13 cellular contexts compared by ENCODE assay signal in the genomic region with DNA sequence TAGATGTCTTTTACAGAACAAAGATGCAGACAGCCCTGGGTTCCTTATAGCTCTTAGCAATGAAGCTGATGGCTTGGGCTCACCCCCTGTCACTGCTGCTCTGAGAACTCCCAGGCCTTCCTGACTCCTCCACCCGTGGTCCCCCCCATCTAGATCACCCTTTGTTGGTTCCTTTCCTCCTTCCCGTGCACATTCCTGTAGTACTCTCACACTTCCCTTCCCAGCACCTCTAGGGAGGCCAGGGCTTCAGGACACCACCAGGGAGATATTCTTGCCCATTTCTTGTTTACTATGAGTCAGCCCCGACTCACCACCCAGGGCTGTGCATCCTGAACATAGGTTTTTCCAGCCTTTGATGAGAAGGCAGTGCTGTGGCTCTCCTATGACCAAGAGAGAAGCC. TPM values are rescaled to one million over a fixed set of nuclear protein-coding genes. Genes with fewer than 3 reads are reported as not detected.
DNase-seq lines count a peak whose midpoint lies in the region; FAIRE-seq and TF ChIP-seq lines count a peak whose summit lies in the region.
"Had no signal": no experiment of that assay in that cellular context is flagged by ENCODE, and none has a peak within 500 bp of the region (broad histone marks: within the 10 kb centered on the region; RNA-seq: fewer than 3 reads in every experiment).

No MANE protein-coding gene starts in this region.

- no peak overlapping the region for H3K18ac ChIP-seq in trophoblast cell (ENCODE audit: low read length)

- intact Hi-C loops in kidney (cut with DNase I) (loop anchor here (10.0 kb wide), 1 partner anchor 320 kb away; a partner anchor contains a TSS), posterior cingulate gyrus (cut with DNase I) (loop anchor here (5.0 kb wide), 2 partner anchors 177 to 337 kb away; no protein-coding TSS in a partner anchor)

- H3K27me3 ChIP-seq in Karpas-422 (ENCODE audit: low read length) (no peaks in the 10 kb centered on the region), trophoblast cell (ENCODE audit: insufficient read depth, low read length) (no peaks in the 10 kb centered on the region)
- H3K27me3 ChIP-seq: vagina had no signal

- no peak for FAIRE-seq in kidney (lab: Jason Lieb, UNC)
- FAIRE-seq: islet of Langerhans had no signal

- no peaks in the 10 kb centered on the region for H3K79me1 ChIP-seq in trophoblast cell (ENCODE audit: low read length)

- H3K9me2 ChIP-seq in Karpas-422 (replicated peaks; ENCODE audit: insufficient read depth, low read length), result no peaks in the 10 kb centered on the region

- H2BK12ac ChIP-seq in trophoblast cell (ENCODE audit: low read length), result no peak overlapping the region

- no peaks in the 10 kb centered on the region for H3K79me2 ChIP-seq in Karpas-422 (ENCODE audit: low read length)
- H3K79me2 ChIP-seq in trophoblast cell (ENCODE audit: control insufficient read depth, insufficient read depth, low read length, poor library complexity), result no peaks in the 10 kb centered on the region

- H3K9me3 ChIP-seq in mesodermal cell (ENCODE audit: control insufficient read depth, low read length), result peaks cover 2% of the 10 kb centered on the region
- no peaks in the 10 kb centered on the region for H3K9me3 ChIP-seq in kidney (ENCODE audit: control insufficient read depth in 1 of 2, low read length in 2 of 2)
- H3K9me3 ChIP-seq in Karpas-422 (ENCODE audit: low read length), result no peaks in the 10 kb centered on the region
- no peaks in the 10 kb centered on the region for H3K9me3 ChIP-seq in trophoblast cell (ENCODE audit: insufficient read depth, low read depth, low read length)
- H3K9me3 ChIP-seq: vagina had no signal

- no peak overlapping the region for H4K12ac ChIP-seq in trophoblast cell (ENCODE audit: low read depth, low read length)

- 51 to 53% methylated on average over 3 of the region's 3 CpGs for whole genome bisulfite sequencing in mesodermal cell (ENCODE audit: insufficient coverage in 2 of 2), 2 experiments
- WGBS in trophoblast cell (ENCODE audit: extremely low coverage, insufficient coverage, insufficient read length), result no CpG with 5 or more reads among the region's 3 CpGs

- no peaks in the 10 kb centered on the region for H4K20me1 ChIP-seq in Karpas-422 (ENCODE audit: insufficient read depth, low read depth, low read length)

- H2AK5ac ChIP-seq in trophoblast cell (ENCODE audit: low read length), result no peak overlapping the region

- H2BK5ac ChIP-seq in trophoblast cell (ENCODE audit: low read depth, low read length, poor library complexity), result no peak overlapping the region

- H3K27ac ChIP-seq in mesodermal cell (ENCODE audit: low read depth, low read length, severe bottlenecking) (peak overlapping the region; percentile 76), kidney (ENCODE audit: low read depth in 2 of 2, low read length in 2 of 2) (no peak overlapping the region), Karpas-422 (ENCODE audit: low read length) (no peak overlapping the region), trophoblast cell (ENCODE audit: low read depth, low read length) (no peak overlapping the region)
- H3K27ac ChIP-seq: HL-60, vagina had no signal

- H3K4me3 ChIP-seq in cardiac fibroblast (replicated peaks in 1 of 2; ENCODE audit: low read depth in 2 of 2, low read length in 2 of 2) (no peak overlapping the region), mesodermal cell (ENCODE audit: extremely low read depth, insufficient read depth, low read length, poor library complexity, severe bottlenecking) (no peak overlapping the region), kidney (ENCODE audit: low read length in 2 of 2) (no peak overlapping the region), Karpas-422 (ENCODE audit: low read length) (no peak overlapping the region), trophoblast cell (ENCODE audit: low read depth, low read length) (no peak overlapping the region)
- H3K4me3 ChIP-seq: vagina had no signal

- H3K36me3 ChIP-seq in mesodermal cell (ENCODE audit: control insufficient read depth, insufficient read depth, low read length) (no peaks in the 10 kb centered on the region), kidney (ENCODE audit: control insufficient read depth in 1 of 2, insufficient read depth in 2 of 2, low read length in 2 of 2) (no peaks in the 10 kb centered on the region), Karpas-422 (ENCODE audit: insufficient read depth, low read length) (no peaks in the 10 kb centered on the region), trophoblast cell (ENCODE audit: control insufficient read depth in 1 of 2, insufficient read depth in 2 of 2, low read length in 2 of 2) (no peaks in the 10 kb centered on the region)
- H3K36me3 ChIP-seq: vagina had no signal

- H4K8ac ChIP-seq in trophoblast cell (ENCODE audit: low read depth, low read length), result no peak overlapping the region

- no peak overlapping the region for H2BK120ac ChIP-seq in trophoblast cell (ENCODE audit: insufficient read depth, low read length, poor library complexity)

- TF ChIP-seq CTCF in cardiac fibroblast (IDR thresholded peaks at IDR 0.05; ENCODE audit: low read depth, low read length) (no peak), kidney (IDR thresholded peaks at IDR 0.05; ENCODE audit: borderline replicate concordance, extremely low read depth, insufficient read depth) (no peak)

- H2AFZ ChIP-seq in Karpas-422 (ENCODE audit: low read length) (no peak overlapping the region), trophoblast cell (ENCODE audit: insufficient read depth, low read length, poor library complexity) (no peak overlapping the region)

- H3K14ac ChIP-seq in trophoblast cell (ENCODE audit: low read length), result no peak overlapping the region

- H4K91ac ChIP-seq in trophoblast cell (ENCODE audit: low read depth, low read length), result no peak overlapping the region

- H3K4me2 ChIP-seq in Karpas-422 (ENCODE audit: low read depth, low read length, poor library complexity, severe bottlenecking) (no peak overlapping the region), trophoblast cell (ENCODE audit: low read length) (no peak overlapping the region)

- H3K4me1 ChIP-seq in mesodermal cell (ENCODE audit: control insufficient read depth, insufficient read depth, low read length, poor library complexity, severe bottlenecking) (peaks cover 13% of the 10 kb centered on the region), kidney (ENCODE audit: control insufficient read depth in 1 of 2, insufficient read depth in 1 of 2, low read depth in 1 of 2, low read length in 2 of 2) (no peaks in the 10 kb centered on the region), Karpas-422 (ENCODE audit: low read length) (no peaks in the 10 kb centered on the region), trophoblast cell (ENCODE audit: control insufficient read depth in 1 of 2, insufficient read depth in 2 of 2, low read length in 2 of 2) (peaks cover 0 to 4% of the 10 kb centered on the region in 2 experiments)
- H3K4me1 ChIP-seq: vagina had no signal

- no peak overlapping the region for H3K4ac ChIP-seq in trophoblast cell (ENCODE audit: low read depth, low read length)

- no peak overlapping the region for H3K9ac ChIP-seq in kidney (ENCODE audit: low read length in 2 of 2)
- no peak overlapping the region for H3K9ac ChIP-seq in Karpas-422 (ENCODE audit: low read length)
- no peak overlapping the region for H3K9ac ChIP-seq in trophoblast cell (ENCODE audit: low read length)

- DNase-seq in EH (ENCODE audit: low read depth) (peak; percentile 83), M059J (ENCODE audit: low read depth) (peak; percentile 94), cardiac fibroblast (ENCODE audit: low read depth in 2 of 2) (peak; percentile 74 to 88), kidney (no peak), posterior cingulate gyrus (no peak), Karpas-422 (no peak), trophoblast cell (no peak)
- DNase-seq: NCI-H1694 had no signal

- no peak overlapping the region for H3K23ac ChIP-seq in trophoblast cell (ENCODE audit: low read length)

RNA-seq across cellular contexts. Expression of a gene that starts 14.4 kb away (rescaled TPM):
- 0.76 and 0.79 TPM in 2 replicates for total RNA-seq in M059J (2014; rRNA removed; shearing (Covaris generic))
- 3.3 TPM for polyA plus RNA-seq in mesodermal cell (2013, experiment 1 of 2)
- 2.9 TPM for polyA plus RNA-seq in mesodermal cell (2013, experiment 2 of 2)
- total RNA-seq in kidney, result 10.7 TPM
- polyA plus RNA-seq in kidney (ENCODE audit: insufficient read depth, low read depth, low replicate concordance), result 0.47 TPM
- total RNA-seq in Karpas-422 (2014; rRNA removed; shearing (Covaris generic); ENCODE audit: low replicate concordance), result not detected in 2 replicates
- 2.3 and 2.7 TPM in 2 replicates for polyA plus RNA-seq in trophoblast cell (2013)
- total RNA-seq: activated T-helper 2 cell treated with anti-CD3 and anti-CD28 coated beads, Interferon-gamma antibody, Interleukin-2, Interleukin-4, amounts not matched to agents 10 μg/mL and 5 μg/mL and 100 μg/mL, durations not matched to agents 14 hours and 24 hours and 36 hours had no signal

RNA-seq across cellular contexts. Expression of a gene that starts 31.4 kb away (rescaled TPM):
- 21.1 and 28.4 TPM in 2 replicates for total RNA-seq in M059J (2014; rRNA removed; shearing (Covaris generic))
- polyA plus RNA-seq in mesodermal cell (2013, experiment 1 of 2), result 11.0 TPM
- 9.3 TPM for polyA plus RNA-seq in mesodermal cell (2013, experiment 2 of 2)
- total RNA-seq in kidney, result 6.7 TPM
- polyA plus RNA-seq in kidney (ENCODE audit: insufficient read depth, low read depth, low replicate concordance), result 2.9 TPM
- total RNA-seq in Karpas-422 (2014; rRNA removed; shearing (Covaris generic); ENCODE audit: low replicate concordance), result not detected in 2 replicates
- polyA plus RNA-seq in trophoblast cell (2013), result 0.22 and 0.33 TPM in 2 replicates
- total RNA-seq: activated T-helper 2 cell treated with anti-CD3 and anti-CD28 coated beads, Interferon-gamma antibody, Interleukin-2, Interleukin-4, amounts not matched to agents 10 μg/mL and 5 μg/mL and 100 μg/mL, durations not matched to agents 14 hours and 24 hours and 36 hours had no signal

Comparison
In these comparisons a context has a peak if more than half of its experiments do, and no peak if none do; other contexts are left out.
1. DNase-seq: peak in EH (single experiment), M059J (single experiment) and cardiac fibroblast (2 of 2); none in kidney (single experiment), posterior cingulate gyrus (0 of 10), Karpas-422 (single experiment) and trophoblast cell (0 of 2).